In the genomic region with DNA sequence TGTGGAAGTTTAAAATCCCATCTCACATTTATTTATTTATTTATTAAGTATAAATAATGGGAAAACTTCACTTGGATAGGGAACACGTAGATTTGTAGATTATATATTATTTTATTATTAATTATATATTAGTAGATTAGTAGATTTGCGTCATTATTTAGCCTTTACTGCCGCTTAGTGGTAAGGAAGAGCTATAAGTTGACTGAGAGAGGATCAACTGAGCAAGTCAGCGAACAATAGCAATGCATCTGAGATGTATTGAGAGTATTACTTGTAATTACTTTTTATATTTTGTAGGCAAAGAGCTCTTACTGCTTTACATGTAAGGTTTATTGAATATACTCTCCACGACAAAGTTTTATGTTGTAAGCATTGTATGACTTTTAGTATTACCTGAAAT, we compare ENCODE assay signal across 7 cellular contexts.
DNase-seq lines count a peak whose midpoint lies in the region; ATAC-seq, FAIRE-seq and TF ChIP-seq lines count a peak whose summit lies in the region.

No MANE protein-coding gene starts in this region.

- CTCF ChIA-PET in H1 (lab: Charles Lee; ENCODE audit: partially characterized antibody), result interaction anchor here (0.6 to 2.7 kb wide), 5 partner anchors 9 to 1267 kb away, joined by 3 to 9 read pairs (median 3); no protein-coding TSS in a partner anchor

- WGBS in H1 (ENCODE audit: extremely low coverage in 1 of 2, insufficient coverage in 1 of 2, insufficient read length in 1 of 2, insufficient replicate concordance in 2 of 2, low coverage in 1 of 2, low lambda C conversion rate in 2 of 2, missing lambda C conversion rate in 1 of 2), 2 experiments, result 47% methylated on average over 5 of the region's 5 CpGs; no CpG with 5 or more reads in 1 of the 2 experiments

- H4K5ac ChIP-seq in H1 (ENCODE audit: insufficient read length, low read depth, low read length), result no peak overlapping the region

- H3K9ac ChIP-seq in MM.1S (ENCODE audit: low read length) (no peak overlapping the region), H1 (replicated peaks in 1 of 4; ENCODE audit: extremely low read depth in 1 of 4, low read depth in 3 of 4, low read length in 3 of 4) (no peak overlapping the region)

- TF ChIP-seq EP300 in H1 (IDR thresholded peaks at IDR 0.05; ENCODE audit: borderline replicate concordance in 1 of 2, low read depth in 2 of 2, low read length in 2 of 2), result no peak

- H3K56ac ChIP-seq in H1 (replicated peaks; ENCODE audit: insufficient read length, low read depth, low read length), result no peak overlapping the region

- H3F3A ChIP-seq in MM.1S (ENCODE audit: insufficient read depth, low read length), result no peaks in the 10 kb centered on the region

- TF ChIP-seq CTCF in MM.1S (IDR thresholded peaks at IDR 0.05; ENCODE audit: low read length), result peak; percentile 35
- TF ChIP-seq CTCF in H1 (IDR thresholded peaks at IDR 0.05; ENCODE audit: control extremely low read depth in 1 of 3, insufficient read depth in 1 of 3, low read depth in 1 of 3, low read length in 3 of 3), result peak in 2 of 3 experiments; percentile 13 to 35; a peak in 2 of 4 replicates

- H3K79me1 ChIP-seq in H1 (ENCODE audit: low read depth, low read length), result no peaks in the 10 kb centered on the region

- H3K23me2 ChIP-seq in H1 (ENCODE audit: low read depth, low read length), result no peaks in the 10 kb centered on the region

- H2BK20ac ChIP-seq in H1 (ENCODE audit: low read length), result no peak overlapping the region

- H3K27ac ChIP-seq in MM.1S (ENCODE audit: low read length) (no peak overlapping the region), H1 (ENCODE audit: low read depth, low read length) (no peak overlapping the region)

- H3K27me3 ChIP-seq in MM.1S (replicated peaks; ENCODE audit: insufficient read depth, low read length), result no peaks in the 10 kb centered on the region
- no peaks in the 10 kb centered on the region for H3K27me3 ChIP-seq in H1 (replicated peaks in 1 of 4; ENCODE audit: control insufficient read depth in 3 of 4, extremely low read depth in 1 of 4, insufficient read depth in 3 of 4, low read length in 3 of 4)

- no peak for TF ChIP-seq POLR2A in H1 (IDR thresholded peaks at IDR 0.05; ENCODE audit: control extremely low read depth in 1 of 2, low read depth in 2 of 2, low read length in 2 of 2)

- no peak overlapping the region for H2BK5ac ChIP-seq in H1 (ENCODE audit: low read depth, low read length)

- DNase-seq in MM.1S, result peak; percentile 34
- DNase-seq in H1 (ENCODE audit: low read depth in 1 of 2, low spot score in 2 of 2), result no peak
- peak; percentile 27 for DNase-seq in renal cortical epithelial cell (ENCODE audit: low read depth)
- DNase-seq in stimulated activated CD4-positive, alpha-beta T cell treated with anti-CD3 and anti-CD28 coated beads, Interleukin-2, amount 100 ng/mL, for 48 hours, result no peak

- TF ChIP-seq RAD21 in H1 (IDR thresholded peaks at IDR 0.05 in 1 of 2, conservative IDR thresholded peaks at IDR 0.05 in 1 of 2; ENCODE audit: low read depth in 2 of 2, low read length in 2 of 2), result peak; percentile 43 to 64

- H3K9me2 ChIP-seq in MM.1S (replicated peaks; ENCODE audit: insufficient read depth, low read length), result no peaks in the 10 kb centered on the region

- no peak overlapping the region for H3K4ac ChIP-seq in H1 (replicated peaks; ENCODE audit: insufficient read length, low read depth, low read length)

- H3K18ac ChIP-seq in H1 (ENCODE audit: extremely low read depth, low read length), result no peak overlapping the region

- H3K4me3 ChIP-seq in MM.1S (ENCODE audit: low read length) (no peak overlapping the region), H1 (ENCODE audit: extremely low read depth in 1 of 4, insufficient read depth in 2 of 4, low read depth in 3 of 4, low read length in 4 of 4) (no peak overlapping the region)

- no peak overlapping the region for H3K23ac ChIP-seq in H1 (ENCODE audit: insufficient read length)

- H2AFZ ChIP-seq in MM.1S (ENCODE audit: low read length) (no peak overlapping the region), H1 (ENCODE audit: low read length) (no peak overlapping the region)

- H3K4me1 ChIP-seq in MM.1S (ENCODE audit: low read length), result no peaks in the 10 kb centered on the region
- no peaks in the 10 kb centered on the region for H3K4me1 ChIP-seq in H1 (replicated peaks in 1 of 4; ENCODE audit: control insufficient read depth in 3 of 4, insufficient read depth in 4 of 4, low read length in 3 of 4)

- no peak overlapping the region for H2AK5ac ChIP-seq in H1 (ENCODE audit: low read depth, low read length)

- H2BK120ac ChIP-seq in H1 (replicated peaks; ENCODE audit: low read depth, low read length), result no peak overlapping the region

- H3K36me3 ChIP-seq in MM.1S (replicated peaks; ENCODE audit: insufficient read depth, low read length), result no peaks in the 10 kb centered on the region
- no peaks in the 10 kb centered on the region for H3K36me3 ChIP-seq in H1 (ENCODE audit: control insufficient read depth in 2 of 4, insufficient read depth in 4 of 4, low read length in 3 of 4)

- FAIRE-seq in H1 (lab: Jason Lieb, UNC), result no peak

- H3K4me2 ChIP-seq in MM.1S (ENCODE audit: low read depth, low read length) (no peak overlapping the region), H1 (ENCODE audit: insufficient read depth in 1 of 2, low read depth in 2 of 2, low read length in 2 of 2) (no peak overlapping the region)

- no peaks in the 10 kb centered on the region for H3K79me2 ChIP-seq in MM.1S (ENCODE audit: low read length)
- H3K79me2 ChIP-seq in H1 (ENCODE audit: control insufficient read depth in 1 of 2, insufficient read depth in 2 of 2, low read length in 2 of 2), result no peaks in the 10 kb centered on the region

- H2BK12ac ChIP-seq in H1 (ENCODE audit: low read depth, low read length), result no peak overlapping the region

- no peak overlapping the region for H3K14ac ChIP-seq in H1 (ENCODE audit: insufficient read length)

- H2BK15ac ChIP-seq in H1 (ENCODE audit: low read length), result no peak overlapping the region

- no peak overlapping the region for H4K8ac ChIP-seq in H1 (ENCODE audit: extremely low read depth, insufficient read depth, low read length)

- no peak overlapping the region for H4K91ac ChIP-seq in H1 (replicated peaks; ENCODE audit: insufficient read length, low read length)

- H3K9me3 ChIP-seq in MM.1S (replicated peaks; ENCODE audit: insufficient read depth, low read length) (no peaks in the 10 kb centered on the region), H1 (ENCODE audit: insufficient read depth in 2 of 2, low read depth in 1 of 2, low read length in 1 of 2) (peaks cover 10 to 27% of the 10 kb centered on the region in 2 experiments; a peak in 3 of 4 replicates)

- H4K20me1 ChIP-seq in MM.1S (ENCODE audit: insufficient read depth, low read length), result no peaks in the 10 kb centered on the region
- no peaks in the 10 kb centered on the region for H4K20me1 ChIP-seq in H1 (replicated peaks in 1 of 2; ENCODE audit: control insufficient read depth in 1 of 2, insufficient read depth in 2 of 2, low read length in 2 of 2)

- POLR2A ChIA-PET in H1 (lab: Charles Lee; ENCODE audit: partially characterized antibody), result no interaction called here

- ATAC-seq in GM18502 (IDR thresholded peaks at IDR 0.05; ENCODE audit: poor library complexity, unreplicated experiment) (peak; percentile 43), HG03571 (IDR thresholded peaks at IDR 0.05; ENCODE audit: unreplicated experiment) (no peak)
- no peak for ATAC-seq in activated CD4-positive, CD25-positive, alpha-beta regulatory T cell treated with anti-CD3 and anti-CD28 coated beads, Interleukin-2, amount 50 U/mL, for 24 hours

TF ChIP-seq in H1, 55 proteins besides CTCF, POLR2A, EP300 and RAD21:
- TF ChIP-seq TAF1 (IDR thresholded peaks at IDR 0.05; ENCODE audit: low read depth, low read length) (no peak), SP1 (IDR thresholded peaks at IDR 0.05; ENCODE audit: low read depth, low read length) (no peak), BRCA1 (IDR thresholded peaks at IDR 0.05; ENCODE audit: low read depth, low read length) (no peak), RXRA (IDR thresholded peaks at IDR 0.05; ENCODE audit: insufficient read depth, low read depth, low read length) (no peak), POLR2AphosphoS5 (IDR thresholded peaks at IDR 0.05; ENCODE audit: low read depth, low read length) (no peak), ZNF274 (IDR thresholded peaks at IDR 0.05; ENCODE audit: borderline replicate concordance, extremely low read depth, low read length) (no peak), BCL11A (IDR thresholded peaks at IDR 0.05; ENCODE audit: low read depth in 2 of 2, low read length in 2 of 2) (no peak), GABPA (IDR thresholded peaks at IDR 0.05; ENCODE audit: borderline replicate concordance, insufficient read depth, low read length) (no peak), CREB1 (IDR thresholded peaks at IDR 0.05) (no peak), EZH2 (IDR thresholded peaks at IDR 0.05; ENCODE audit: low read depth, low read length, severe bottlenecking) (no peak), SAP30 (IDR thresholded peaks at IDR 0.05; ENCODE audit: insufficient read depth, insufficient replicate concordance, low read length) (no peak), RBBP5 (IDR thresholded peaks at IDR 0.05; ENCODE audit: borderline replicate concordance, low read depth, low read length) (no peak), TBP (IDR thresholded peaks at IDR 0.05; ENCODE audit: low read depth, low read length) (no peak)
- TF ChIP-seq, protein P1, sequence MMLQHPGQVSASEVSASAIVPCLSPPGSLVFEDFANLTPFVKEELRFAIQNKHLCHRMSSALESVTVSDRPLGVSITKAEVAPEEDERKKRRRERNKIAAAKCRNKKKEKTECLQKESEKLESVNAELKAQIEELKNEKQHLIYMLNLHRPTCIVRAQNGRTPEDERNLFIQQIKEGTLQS (IDR thresholded peaks at IDR 0.05; ENCODE audit: insufficient read depth, low read depth, low read length), result no peak
TF ChIP-seq in H1: peak in this region for 0.

Comparison
In these comparisons a context has a peak if more than half of its experiments do, and no peak if none do; other contexts are left out.
1. DNase-seq: peak in MM.1S (single experiment) and renal cortical epithelial cell (single experiment); none in H1 (0 of 2) and stimulated activated CD4-positive, alpha-beta T cell treated with anti-CD3 and anti-CD28 coated beads, Interleukin-2, amount 100 ng/mL, for 48 hours (0 of 2).